Comparison of ENCODE assay signal across 11 cellular contexts in genomic region chr17:65588194-65588808, GRCh38. TPM values are rescaled to one million over a fixed set of nuclear protein-coding genes. Genes with fewer than 3 reads are reported as not detected.
DNase-seq lines count a peak whose midpoint lies in the region; ATAC-seq, FAIRE-seq and TF ChIP-seq lines count a peak whose summit lies in the region.
"Had no signal": no experiment of that assay in that cellular context is flagged by ENCODE, and none has a peak within 500 bp of the region (broad histone marks: within the 10 kb centered on the region; RNA-seq: fewer than 3 reads in every experiment).

No MANE protein-coding gene starts in this region.

- no peak overlapping the region for H3K4me3 Mint-ChIP-seq in GM23338

- TF ChIP-seq CTCF in GM23338 (conservative IDR thresholded peaks at IDR 0.05; ENCODE audit: low read depth in 2 of 2), result no peak; a peak in 1 of 4 replicates
- no peak for TF ChIP-seq CTCF in colonic mucosa (IDR thresholded peaks at IDR 0.05)
- TF ChIP-seq CTCF in pancreas (IDR thresholded peaks at IDR 0.05), result peak in 1 of 4 donors; percentile 20

- peaks cover 27% of the 10 kb centered on the region for H3K4me1 Mint-ChIP-seq in GM23338

- peak; percentile 29; the same call in 2 of the 3 replicates for ATAC-seq in GM23338
- peak in 3 of 4 donors; percentile 63 to 78 (median 65) for ATAC-seq in pancreas
- no peak for ATAC-seq in GM19035 (IDR thresholded peaks at IDR 0.05; ENCODE audit: unreplicated experiment)

- H3K9ac ChIP-seq in colonic mucosa (ENCODE audit: low read depth in 2 of 2, low read length in 2 of 2), result peak overlapping the region in 1 of 2 donors; percentile 60

- no peaks in the 10 kb centered on the region for H3F3A ChIP-seq in GM23338 (replicated peaks; ENCODE audit: low read depth)

- H3K36me3 ChIP-seq in GM23338 (ENCODE audit: insufficient read depth), result no peaks in the 10 kb centered on the region; the same call in 1 of the 2 replicates
- H3K36me3 ChIP-seq in colonic mucosa, result no peaks in the 10 kb centered on the region
- H3K36me3 ChIP-seq in pancreas, result no peaks in the 10 kb centered on the region
- H3K36me3 ChIP-seq: esophagus muscularis mucosa, ovary had no signal

- H3K4me3 ChIP-seq in GM23338 (no peak overlapping the region), colonic mucosa (no peak overlapping the region), pancreas (no peak overlapping the region)
- H3K4me3 ChIP-seq: esophagus muscularis mucosa, ovary had no signal

- WGBS in pancreas, 2 donors, result 36 to 42% methylated on average over 9 of the region's 9 CpGs

- H3K9me2 ChIP-seq in GM23338 (ENCODE audit: insufficient read depth), result peaks cover 4% of the 10 kb centered on the region; the same call in 1 of the 2 replicates

- no peaks in the 10 kb centered on the region for H4K20me1 ChIP-seq in GM23338 (replicated peaks; ENCODE audit: insufficient read depth)

- H2AFZ ChIP-seq in GM23338, result no peak overlapping the region

- no peak for FAIRE-seq in pancreas (lab: Jason Lieb, UNC)

- H3K9me3 Mint-ChIP-seq in GM23338, result no peaks in the 10 kb centered on the region

- no peaks in the 10 kb centered on the region for H3K27me3 ChIP-seq in GM23338 (ENCODE audit: insufficient read depth)
- no peaks in the 10 kb centered on the region for H3K27me3 ChIP-seq in colonic mucosa
- H3K27me3 ChIP-seq in pancreas, result no peaks in the 10 kb centered on the region
- H3K27me3 ChIP-seq: esophagus muscularis mucosa, ovary had no signal

- intact Hi-C loops in colonic mucosa (cut with DNase I) (no loop called here), pancreas (cut with DNase I) (no loop called here)

- no peaks in the 10 kb centered on the region for H3K36me3 Mint-ChIP-seq in GM23338 (ENCODE audit: low read depth)

- no peak for DNase-seq in GM23338 (ENCODE audit: low spot score)
- DNase-seq in NCI-H2196 (lab: John Stamatoyannopoulos, UW; ENCODE audit: unreplicated experiment), result peak; percentile 59
- DNase-seq in colonic mucosa, result peak; percentile 86
- peak in 2 of 6 donors; percentile 55 to 68 for DNase-seq in pancreas
- no peak for DNase-seq in ureter (ENCODE audit: low spot score)
- DNase-seq in T-helper 1 cell, result no peak
- DNase-seq in AG08396 (ENCODE audit: low spot score), result no peak
- DNase-seq: GOT3, ovary had no signal

- H3K4me2 ChIP-seq in GM23338, result no peak overlapping the region

- H3K4me1 ChIP-seq in GM23338 (ENCODE audit: insufficient read depth) (peaks cover 19% of the 10 kb centered on the region), colonic mucosa (no peaks in the 10 kb centered on the region), pancreas (peaks cover 5 to 21% (median 12%) of the 10 kb centered on the region in 3 donors)

- H3K9me3 ChIP-seq in colonic mucosa (no peaks in the 10 kb centered on the region), pancreas (no peaks in the 10 kb centered on the region)
- H3K9me3 ChIP-seq: esophagus muscularis mucosa, ovary had no signal

- H3K79me2 ChIP-seq in GM23338 (replicated peaks; ENCODE audit: insufficient read depth), result no peaks in the 10 kb centered on the region

- H3K27ac ChIP-seq in GM23338 (ENCODE audit: low read depth) (no peak overlapping the region), colonic mucosa (peak overlapping the region; percentile 32), pancreas (peak overlapping the region in 1 of 4 donors; percentile 3)
- H3K27ac ChIP-seq: ovary had no signal

- no peak overlapping the region for H3K27ac Mint-ChIP-seq in GM23338

- H3K27me3 Mint-ChIP-seq in GM23338 (ENCODE audit: insufficient read depth, low read depth, poor library complexity), result peaks cover 11% of the 10 kb centered on the region

TF ChIP-seq in GM23338, 12 proteins besides CTCF, POLR2A, EP300 and RAD21 (continues in another document):
- TF ChIP-seq JUNB (IDR thresholded peaks at IDR 0.05; ENCODE audit: unreplicated experiment), result no peak
- TF ChIP-seq NANOG (IDR thresholded peaks at IDR 0.05; ENCODE audit: borderline replicate concordance), result no peak
- no peak for TF ChIP-seq ETS1 (IDR thresholded peaks at IDR 0.05)
- TF ChIP-seq ZNF114 (CRISPR knock-in tag; IDR thresholded peaks at IDR 0.05), result no peak
- TF ChIP-seq ZNF331 (CRISPR knock-in tag; IDR thresholded peaks at IDR 0.05; ENCODE audit: low read depth), result no peak
- TF ChIP-seq ZNF462 (CRISPR knock-in tag; IDR thresholded peaks at IDR 0.05), result no peak
- no peak for TF ChIP-seq EZH2 (IDR thresholded peaks at IDR 0.05; ENCODE audit: low read depth, unreplicated experiment)
- no peak for TF ChIP-seq CREB1 (CRISPR knock-in tag; IDR thresholded peaks at IDR 0.05; ENCODE audit: low read depth)
- no peak for TF ChIP-seq EZH2phosphoT487 (IDR thresholded peaks at IDR 0.05; ENCODE audit: unreplicated experiment)
- no peak for TF ChIP-seq STAT1 (IDR thresholded peaks at IDR 0.05; ENCODE audit: unreplicated experiment)

RNA-seq across cellular contexts. Expression of gene AXIN2, which starts 26.9 kb away (rescaled TPM):
- total RNA-seq in GM23338 (2014; rRNA removed; shearing (Covaris generic)), result 28.2 and 32.7 TPM in 2 replicates
- polyA plus RNA-seq in GM23338 (2016; fragmentation: Nextera tagmentation; extraction: Ambion mirVana) (8.0 and 9.4 TPM in 2 replicates), pancreas (1 to 10 TPM; 2.5 to 3.1 TPM)
- total RNA-seq in colonic mucosa (10 to 100 TPM; 38.0 to 41.6 TPM), pancreas (10 to 100 TPM in 1 of 6 donors, 1 to 10 TPM in 5; 2.6 to 13.1 (median 4.2) TPM), ureter (11.8 TPM)

Comparison
In these comparisons a context has a peak if more than half of its experiments do, and no peak if none do; other contexts are left out.
1. DNase-seq: peak in NCI-H2196 (single experiment) and colonic mucosa (single experiment); none in GM23338 (single experiment), ureter (single experiment), T-helper 1 cell (0 of 5) and AG08396 (single experiment).